ENCODE assay signal across 15 cellular contexts in genomic region chr3:69871256-69871655, GRCh38.
"Had no signal": no experiment of that assay in that cellular context is flagged by ENCODE, and none has a peak within 500 bp of the region (broad histone marks: within the 10 kb centered on the region; RNA-seq: fewer than 3 reads in every experiment).

No MANE protein-coding gene starts in this region.

- H3K9me3 ChIP-seq: tibial nerve had no signal

- H3K4me3 ChIP-seq: hepatocyte, tibial nerve had no signal

- H3K27ac ChIP-seq: hepatocyte, tibial nerve had no signal

- DNase-seq: activated CD4-positive, alpha-beta T cell treated with anti-CD3 and anti-CD28 coated beads for 4 hours; activated CD8-positive, alpha-beta memory T cell treated with anti-CD3 and anti-CD28 coated beads, Interleukin-2, amount 50 U/mL, for 4 hours; activated CD8-positive, alpha-beta T cell treated with anti-CD3 and anti-CD28 coated beads for 36 hours; aorta; left cardiac atrium; mesendoderm; nephron progenitor cell; small intestine had no signal

- FAIRE-seq: colon, endothelial cell of umbilical vein, frontal cortex, small intestine had no signal

- H3K27me3 ChIP-seq: hepatocyte, tibial nerve had no signal

- ATAC-seq: activated CD8-positive, alpha-beta T cell treated with anti-CD3 and anti-CD28 coated beads for 36 hours; left cardiac atrium; SK-N-SH treated with all-trans-retinoic acid at 6 μM for 48 hours; stimulated activated effector memory CD8-positive, alpha-beta T cell treated with anti-CD3 and anti-CD28 coated beads, Interleukin-12 subunit alpha, Interleukin-12 subunit beta, amount 100 ng/mL, for 72 hours had no signal

- H3K36me3 ChIP-seq: tibial nerve had no signal
